1 cellular context compared by ENCODE assay signal in the genomic region with DNA sequence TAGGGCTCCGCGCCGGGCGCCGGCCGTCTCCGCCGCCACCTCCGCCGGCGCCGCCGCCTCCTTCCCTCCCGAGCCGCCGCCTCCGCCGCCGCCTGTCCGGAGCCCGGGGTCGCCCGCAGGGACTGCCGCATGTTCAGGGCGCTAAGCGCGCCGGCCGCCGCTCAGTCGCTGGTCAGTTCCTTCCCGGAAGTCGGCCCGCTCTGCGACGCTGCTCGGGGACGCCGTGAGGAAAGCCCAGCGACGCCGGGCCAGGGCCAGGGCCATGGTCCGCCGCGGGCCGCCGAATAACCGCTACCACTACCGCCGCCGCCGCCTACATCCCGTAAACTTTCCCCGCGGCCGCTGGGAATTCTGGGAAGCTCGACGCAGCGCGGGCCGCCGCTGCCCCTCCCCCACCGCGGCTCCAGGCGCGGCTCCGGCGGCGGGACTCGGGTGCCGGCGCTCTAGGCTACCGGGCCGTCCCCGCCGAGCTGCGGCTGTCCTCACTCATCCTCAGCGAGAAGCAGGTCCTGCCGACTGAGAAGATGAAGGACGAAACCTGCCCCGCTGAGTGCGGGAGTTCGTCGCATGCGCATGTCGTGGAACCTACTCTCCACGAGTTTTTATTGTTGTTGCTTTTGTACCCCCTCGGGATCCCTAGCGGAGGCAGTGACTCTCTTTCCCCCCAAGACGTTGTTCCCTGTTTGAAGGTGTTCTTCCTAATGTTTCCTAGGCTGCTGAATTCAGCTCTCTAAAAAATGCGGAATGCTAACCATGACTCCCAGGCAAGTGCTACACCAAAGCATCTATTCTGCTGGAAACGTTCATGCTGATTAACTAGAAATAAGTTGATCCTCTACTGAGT.
A peak's percentile ranks its signal among the peaks of the same experiment; 100 is the strongest.
TF ChIP-seq lines count a peak whose summit lies in the region.

A gene (minus strand): TSS at position 299 of the 844 bp plus-strand sequence. CDS start 339 bp downstream, outside the sequence.

TF ChIP-seq in HepG2, 621 proteins besides CTCF, POLR2A, EP300 and RAD21 (continued from another document and continues in another):
- TF ChIP-seq, protein P1, sequence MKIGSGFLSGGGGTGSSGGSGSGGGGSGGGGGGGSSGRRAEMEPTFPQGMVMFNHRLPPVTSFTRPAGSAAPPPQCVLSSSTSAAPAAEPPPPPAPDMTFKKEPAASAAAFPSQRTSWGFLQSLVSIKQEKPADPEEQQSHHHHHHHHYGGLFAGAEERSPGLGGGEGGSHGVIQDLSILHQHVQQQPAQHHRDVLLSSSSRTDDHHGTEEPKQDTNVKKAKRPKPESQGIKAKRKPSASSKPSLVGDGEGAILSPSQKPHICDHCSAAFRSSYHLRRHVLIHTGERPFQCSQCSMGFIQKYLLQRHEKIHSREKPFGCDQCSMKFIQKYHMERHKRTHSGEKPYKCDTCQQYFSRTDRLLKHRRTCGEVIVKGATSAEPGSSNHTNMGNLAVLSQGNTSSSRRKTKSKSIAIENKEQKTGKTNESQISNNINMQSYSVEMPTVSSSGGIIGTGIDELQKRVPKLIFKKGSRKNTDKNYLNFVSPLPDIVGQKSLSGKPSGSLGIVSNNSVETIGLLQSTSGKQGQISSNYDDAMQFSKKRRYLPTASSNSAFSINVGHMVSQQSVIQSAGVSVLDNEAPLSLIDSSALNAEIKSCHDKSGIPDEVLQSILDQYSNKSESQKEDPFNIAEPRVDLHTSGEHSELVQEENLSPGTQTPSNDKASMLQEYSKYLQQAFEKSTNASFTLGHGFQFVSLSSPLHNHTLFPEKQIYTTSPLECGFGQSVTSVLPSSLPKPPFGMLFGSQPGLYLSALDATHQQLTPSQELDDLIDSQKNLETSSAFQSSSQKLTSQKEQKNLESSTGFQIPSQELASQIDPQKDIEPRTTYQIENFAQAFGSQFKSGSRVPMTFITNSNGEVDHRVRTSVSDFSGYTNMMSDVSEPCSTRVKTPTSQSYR (CRISPR knock-in tag; IDR thresholded peaks at IDR 0.05; ENCODE audit: borderline replicate concordance): peak; percentile 99
- TF ChIP-seq ONECUT2 (CRISPR knock-in tag; IDR thresholded peaks at IDR 0.05): peak; percentile 47; the same call in 1 of the 2 replicates
- TF ChIP-seq, protein P2, sequence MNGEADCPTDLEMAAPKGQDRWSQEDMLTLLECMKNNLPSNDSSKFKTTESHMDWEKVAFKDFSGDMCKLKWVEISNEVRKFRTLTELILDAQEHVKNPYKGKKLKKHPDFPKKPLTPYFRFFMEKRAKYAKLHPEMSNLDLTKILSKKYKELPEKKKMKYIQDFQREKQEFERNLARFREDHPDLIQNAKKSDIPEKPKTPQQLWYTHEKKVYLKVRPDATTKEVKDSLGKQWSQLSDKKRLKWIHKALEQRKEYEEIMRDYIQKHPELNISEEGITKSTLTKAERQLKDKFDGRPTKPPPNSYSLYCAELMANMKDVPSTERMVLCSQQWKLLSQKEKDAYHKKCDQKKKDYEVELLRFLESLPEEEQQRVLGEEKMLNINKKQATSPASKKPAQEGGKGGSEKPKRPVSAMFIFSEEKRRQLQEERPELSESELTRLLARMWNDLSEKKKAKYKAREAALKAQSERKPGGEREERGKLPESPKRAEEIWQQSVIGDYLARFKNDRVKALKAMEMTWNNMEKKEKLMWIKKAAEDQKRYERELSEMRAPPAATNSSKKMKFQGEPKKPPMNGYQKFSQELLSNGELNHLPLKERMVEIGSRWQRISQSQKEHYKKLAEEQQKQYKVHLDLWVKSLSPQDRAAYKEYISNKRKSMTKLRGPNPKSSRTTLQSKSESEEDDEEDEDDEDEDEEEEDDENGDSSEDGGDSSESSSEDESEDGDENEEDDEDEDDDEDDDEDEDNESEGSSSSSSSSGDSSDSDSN (CRISPR knock-in tag; IDR thresholded peaks at IDR 0.05): peak; percentile 95; the same call in 1 of the 2 replicates
- no peak for TF ChIP-seq GPN1 (CRISPR knock-in tag; IDR thresholded peaks at IDR 0.05; ENCODE audit: borderline replicate concordance)
- peak; percentile 94 for TF ChIP-seq GATA4 (IDR thresholded peaks at IDR 0.05; ENCODE audit: borderline replicate concordance, low read depth)
- TF ChIP-seq, protein P3, sequence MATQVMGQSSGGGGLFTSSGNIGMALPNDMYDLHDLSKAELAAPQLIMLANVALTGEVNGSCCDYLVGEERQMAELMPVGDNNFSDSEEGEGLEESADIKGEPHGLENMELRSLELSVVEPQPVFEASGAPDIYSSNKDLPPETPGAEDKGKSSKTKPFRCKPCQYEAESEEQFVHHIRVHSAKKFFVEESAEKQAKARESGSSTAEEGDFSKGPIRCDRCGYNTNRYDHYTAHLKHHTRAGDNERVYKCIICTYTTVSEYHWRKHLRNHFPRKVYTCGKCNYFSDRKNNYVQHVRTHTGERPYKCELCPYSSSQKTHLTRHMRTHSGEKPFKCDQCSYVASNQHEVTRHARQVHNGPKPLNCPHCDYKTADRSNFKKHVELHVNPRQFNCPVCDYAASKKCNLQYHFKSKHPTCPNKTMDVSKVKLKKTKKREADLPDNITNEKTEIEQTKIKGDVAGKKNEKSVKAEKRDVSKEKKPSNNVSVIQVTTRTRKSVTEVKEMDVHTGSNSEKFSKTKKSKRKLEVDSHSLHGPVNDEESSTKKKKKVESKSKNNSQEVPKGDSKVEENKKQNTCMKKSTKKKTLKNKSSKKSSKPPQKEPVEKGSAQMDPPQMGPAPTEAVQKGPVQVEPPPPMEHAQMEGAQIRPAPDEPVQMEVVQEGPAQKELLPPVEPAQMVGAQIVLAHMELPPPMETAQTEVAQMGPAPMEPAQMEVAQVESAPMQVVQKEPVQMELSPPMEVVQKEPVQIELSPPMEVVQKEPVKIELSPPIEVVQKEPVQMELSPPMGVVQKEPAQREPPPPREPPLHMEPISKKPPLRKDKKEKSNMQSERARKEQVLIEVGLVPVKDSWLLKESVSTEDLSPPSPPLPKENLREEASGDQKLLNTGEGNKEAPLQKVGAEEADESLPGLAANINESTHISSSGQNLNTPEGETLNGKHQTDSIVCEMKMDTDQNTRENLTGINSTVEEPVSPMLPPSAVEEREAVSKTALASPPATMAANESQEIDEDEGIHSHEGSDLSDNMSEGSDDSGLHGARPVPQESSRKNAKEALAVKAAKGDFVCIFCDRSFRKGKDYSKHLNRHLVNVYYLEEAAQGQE (IDR thresholded peaks at IDR 0.05; ENCODE audit: borderline replicate concordance in 1 of 2, low read depth in 1 of 2, low read length in 2 of 2): no peak
- TF ChIP-seq SMC3 (IDR thresholded peaks at IDR 0.05; ENCODE audit: low read length): no peak
- no peak for TF ChIP-seq RFX5 (IDR thresholded peaks at IDR 0.05; ENCODE audit: low read depth, low read length)
- TF ChIP-seq, protein P4, sequence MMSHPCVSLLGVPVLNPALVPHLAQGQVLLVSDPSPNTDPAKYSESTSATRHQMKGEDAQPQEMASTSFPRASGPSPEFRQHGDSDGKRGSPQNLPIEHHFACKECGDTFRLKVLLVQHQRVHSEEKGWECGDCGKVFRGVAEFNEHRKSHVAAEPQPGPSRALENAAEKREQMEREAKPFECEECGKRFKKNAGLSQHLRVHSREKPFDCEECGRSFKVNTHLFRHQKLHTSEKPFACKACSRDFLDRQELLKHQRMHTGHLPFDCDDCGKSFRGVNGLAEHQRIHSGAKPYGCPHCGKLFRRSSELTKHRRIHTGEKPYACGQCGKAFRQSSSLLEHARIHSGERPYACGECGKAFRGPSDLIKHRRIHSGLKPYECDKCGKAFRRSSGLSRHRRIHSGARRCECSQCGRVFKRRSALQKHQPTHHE (CRISPR knock-in tag; IDR thresholded peaks at IDR 0.05; ENCODE audit: borderline replicate concordance): peak; percentile 24; the same call in 1 of the 2 replicates
- peak; percentile 76; the same call in 1 of the 2 replicates for TF ChIP-seq CAMTA2 (CRISPR knock-in tag; IDR thresholded peaks at IDR 0.05; ENCODE audit: borderline replicate concordance)
- no peak for TF ChIP-seq RARG (CRISPR knock-in tag; IDR thresholded peaks at IDR 0.05; ENCODE audit: low read depth)
- TF ChIP-seq, protein P5, sequence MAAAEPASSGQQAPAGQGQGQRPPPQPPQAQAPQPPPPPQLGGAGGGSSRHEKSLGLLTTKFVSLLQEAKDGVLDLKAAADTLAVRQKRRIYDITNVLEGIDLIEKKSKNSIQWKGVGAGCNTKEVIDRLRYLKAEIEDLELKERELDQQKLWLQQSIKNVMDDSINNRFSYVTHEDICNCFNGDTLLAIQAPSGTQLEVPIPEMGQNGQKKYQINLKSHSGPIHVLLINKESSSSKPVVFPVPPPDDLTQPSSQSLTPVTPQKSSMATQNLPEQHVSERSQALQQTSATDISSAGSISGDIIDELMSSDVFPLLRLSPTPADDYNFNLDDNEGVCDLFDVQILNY (CRISPR knock-in tag; conservative IDR thresholded peaks at IDR 0.05): peak; percentile 69
- TF ChIP-seq, protein P6, sequence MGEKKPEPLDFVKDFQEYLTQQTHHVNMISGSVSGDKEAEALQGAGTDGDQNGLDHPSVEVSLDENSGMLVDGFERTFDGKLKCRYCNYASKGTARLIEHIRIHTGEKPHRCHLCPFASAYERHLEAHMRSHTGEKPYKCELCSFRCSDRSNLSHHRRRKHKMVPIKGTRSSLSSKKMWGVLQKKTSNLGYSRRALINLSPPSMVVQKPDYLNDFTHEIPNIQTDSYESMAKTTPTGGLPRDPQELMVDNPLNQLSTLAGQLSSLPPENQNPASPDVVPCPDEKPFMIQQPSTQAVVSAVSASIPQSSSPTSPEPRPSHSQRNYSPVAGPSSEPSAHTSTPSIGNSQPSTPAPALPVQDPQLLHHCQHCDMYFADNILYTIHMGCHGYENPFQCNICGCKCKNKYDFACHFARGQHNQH (CRISPR knock-in tag; IDR thresholded peaks at IDR 0.05): peak; percentile 74; the same call in 1 of the 2 replicates
- TF ChIP-seq NCOA5 (CRISPR knock-in tag; IDR thresholded peaks at IDR 0.05): peak; percentile 69; the same call in 1 of the 2 replicates
- TF ChIP-seq ZNF124 (CRISPR knock-in tag; IDR thresholded peaks at IDR 0.05): peak; percentile 43; the same call in 1 of the 2 replicates
- no peak for TF ChIP-seq ZNF878 (CRISPR knock-in tag; IDR thresholded peaks at IDR 0.05)
- peak; percentile 50; the same call in 1 of the 2 replicates for TF ChIP-seq ZNF747 (CRISPR knock-in tag; IDR thresholded peaks at IDR 0.05; ENCODE audit: borderline replicate concordance)
- peak; percentile 81 for TF ChIP-seq GABPB1 (CRISPR knock-in tag; IDR thresholded peaks at IDR 0.05)
- peak; percentile 61; the same call in 1 of the 2 replicates for TF ChIP-seq SOX5 (CRISPR knock-in tag; IDR thresholded peaks at IDR 0.05; ENCODE audit: borderline replicate concordance)
- TF ChIP-seq ZSCAN21 (CRISPR knock-in tag; IDR thresholded peaks at IDR 0.05; ENCODE audit: borderline replicate concordance): peak; percentile 67; the same call in 1 of the 2 replicates
- TF ChIP-seq ARNT2 (CRISPR knock-in tag; IDR thresholded peaks at IDR 0.05; ENCODE audit: low read depth): peak; percentile 84
- 0 out of 2 replicates have a peak, but pooled peaks have one; percentile 65 for TF ChIP-seq NFIC (IDR thresholded peaks at IDR 0.05; ENCODE audit: low read length)
- TF ChIP-seq, protein P7, sequence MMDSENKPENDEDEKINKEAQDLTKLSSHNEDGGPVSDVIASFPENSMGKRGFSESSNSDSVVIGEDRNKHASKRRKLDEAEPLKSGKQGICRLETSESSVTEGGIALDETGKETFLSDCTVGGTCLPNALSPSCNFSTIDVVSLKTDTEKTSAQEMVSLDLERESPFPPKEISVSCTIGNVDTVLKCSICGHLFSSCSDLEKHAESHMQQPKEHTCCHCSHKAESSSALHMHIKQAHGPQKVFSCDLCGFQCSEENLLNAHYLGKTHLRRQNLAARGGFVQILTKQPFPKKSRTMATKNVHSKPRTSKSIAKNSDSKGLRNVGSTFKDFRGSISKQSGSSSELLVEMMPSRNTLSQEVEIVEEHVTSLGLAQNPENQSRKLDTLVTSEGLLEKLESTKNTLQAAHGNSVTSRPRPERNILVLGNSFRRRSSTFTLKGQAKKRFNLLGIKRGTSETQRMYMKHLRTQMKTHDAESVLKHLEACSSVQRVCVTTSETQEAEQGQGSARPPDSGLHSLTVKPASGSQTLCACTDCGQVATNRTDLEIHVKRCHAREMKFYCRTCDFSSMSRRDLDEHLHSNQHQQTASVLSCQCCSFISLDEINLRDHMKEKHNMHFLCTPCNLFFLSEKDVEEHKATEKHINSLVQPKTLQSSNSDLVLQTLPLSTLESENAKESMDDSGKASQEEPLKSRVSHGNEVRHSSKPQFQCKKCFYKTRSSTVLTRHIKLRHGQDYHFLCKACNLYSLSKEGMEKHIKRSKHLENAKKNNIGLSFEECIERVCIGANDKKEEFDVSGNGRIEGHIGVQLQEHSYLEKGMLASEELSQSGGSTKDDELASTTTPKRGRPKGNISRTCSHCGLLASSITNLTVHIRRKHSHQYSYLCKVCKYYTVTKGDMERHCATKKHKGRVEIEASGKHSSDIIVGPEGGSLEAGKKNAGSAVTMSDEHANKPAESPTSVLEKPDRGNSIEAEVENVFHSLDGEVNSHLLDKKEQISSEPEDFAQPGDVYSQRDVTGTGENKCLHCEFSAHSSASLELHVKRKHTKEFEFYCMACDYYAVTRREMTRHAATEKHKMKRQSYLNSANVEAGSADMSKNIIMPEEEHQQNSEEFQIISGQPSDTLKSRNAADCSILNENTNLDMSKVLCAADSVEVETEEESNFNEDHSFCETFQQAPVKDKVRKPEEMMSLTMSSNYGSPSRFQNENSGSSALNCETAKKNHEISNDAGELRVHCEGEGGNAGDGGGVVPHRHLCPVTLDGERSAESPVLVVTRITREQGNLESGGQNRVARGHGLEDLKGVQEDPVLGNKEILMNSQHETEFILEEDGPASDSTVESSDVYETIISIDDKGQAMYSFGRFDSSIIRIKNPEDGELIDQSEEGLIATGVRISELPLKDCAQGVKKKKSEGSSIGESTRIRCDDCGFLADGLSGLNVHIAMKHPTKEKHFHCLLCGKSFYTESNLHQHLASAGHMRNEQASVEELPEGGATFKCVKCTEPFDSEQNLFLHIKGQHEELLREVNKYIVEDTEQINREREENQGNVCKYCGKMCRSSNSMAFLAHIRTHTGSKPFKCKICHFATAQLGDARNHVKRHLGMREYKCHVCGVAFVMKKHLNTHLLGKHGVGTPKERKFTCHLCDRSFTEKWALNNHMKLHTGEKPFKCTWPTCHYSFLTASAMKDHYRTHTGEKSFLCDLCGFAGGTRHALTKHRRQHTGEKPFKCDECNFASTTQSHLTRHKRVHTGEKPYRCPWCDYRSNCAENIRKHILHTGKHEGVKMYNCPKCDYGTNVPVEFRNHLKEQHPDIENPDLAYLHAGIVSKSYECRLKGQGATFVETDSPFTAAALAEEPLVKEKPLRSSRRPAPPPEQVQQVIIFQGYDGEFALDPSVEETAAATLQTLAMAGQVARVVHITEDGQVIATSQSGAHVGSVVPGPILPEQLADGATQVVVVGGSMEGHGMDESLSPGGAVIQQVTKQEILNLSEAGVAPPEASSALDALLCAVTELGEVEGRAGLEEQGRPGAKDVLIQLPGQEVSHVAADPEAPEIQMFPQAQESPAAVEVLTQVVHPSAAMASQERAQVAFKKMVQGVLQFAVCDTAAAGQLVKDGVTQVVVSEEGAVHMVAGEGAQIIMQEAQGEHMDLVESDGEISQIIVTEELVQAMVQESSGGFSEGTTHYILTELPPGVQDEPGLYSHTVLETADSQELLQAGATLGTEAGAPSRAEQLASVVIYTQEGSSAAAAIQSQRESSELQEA (CRISPR knock-in tag; IDR thresholded peaks at IDR 0.05; ENCODE audit: not compliant biosample characterization): peak; percentile 58
- TF ChIP-seq ZNF563 (CRISPR knock-in tag; IDR thresholded peaks at IDR 0.05): peak; percentile 89
- peak; percentile 85; the same call in 1 of the 2 replicates for TF ChIP-seq ZIK1 (CRISPR knock-in tag; IDR thresholded peaks at IDR 0.05; ENCODE audit: borderline replicate concordance, low read depth)
- peak; percentile 82 for TF ChIP-seq TBX2 (CRISPR knock-in tag; IDR thresholded peaks at IDR 0.05; ENCODE audit: borderline replicate concordance)
- no peak for TF ChIP-seq RORA (CRISPR knock-in tag; IDR thresholded peaks at IDR 0.05)
- peak; percentile 88 for TF ChIP-seq ZNF451 (CRISPR knock-in tag; IDR thresholded peaks at IDR 0.05)
- TF ChIP-seq, protein P8, sequence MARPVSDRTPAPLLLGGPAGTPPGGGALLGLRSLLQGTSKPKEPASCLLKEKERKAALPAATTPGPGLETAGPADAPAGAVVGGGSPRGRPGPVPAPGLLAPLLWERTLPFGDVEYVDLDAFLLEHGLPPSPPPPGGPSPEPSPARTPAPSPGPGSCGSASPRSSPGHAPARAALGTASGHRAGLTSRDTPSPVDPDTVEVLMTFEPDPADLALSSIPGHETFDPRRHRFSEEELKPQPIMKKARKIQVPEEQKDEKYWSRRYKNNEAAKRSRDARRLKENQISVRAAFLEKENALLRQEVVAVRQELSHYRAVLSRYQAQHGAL (CRISPR knock-in tag; IDR thresholded peaks at IDR 0.05; ENCODE audit: not compliant biosample characterization): peak; percentile 62
